38 cellular contexts compared by ENCODE assay signal in genomic region chr12:69766260-69766659, GRCh38. TPM values are rescaled to one million over a fixed set of nuclear protein-coding genes. Genes with fewer than 3 reads are reported as not detected.
"Had no signal": no experiment of that assay in that cellular context is flagged by ENCODE, and none has a peak within 500 bp of the region (broad histone marks: within the 10 kb centered on the region; RNA-seq: fewer than 3 reads in every experiment).

No MANE protein-coding gene starts in this region.

- H3K27ac ChIP-seq: adrenal gland, body of pancreas, brain microvascular endothelial cell, cardiac muscle cell, VCaP had no signal

- DNase-seq: activated B cell treated with CpG ODN at 0.5 μM for 24 hours; activated CD4-positive, alpha-beta memory T cell treated with anti-CD3 and anti-CD28 coated beads for 36 hours; activated CD4-positive, alpha-beta T cell treated with anti-CD3 and anti-CD28 coated beads for 4 hours; activated CD4-positive, alpha-beta T cell treated with anti-CD3 and anti-CD28 coated beads, Interleukin-2, amount 10 ng/mL, durations not matched to agents 24 days and 14 days; activated CD4-positive, alpha-beta T cell treated with anti-CD3 and anti-CD28 coated beads, Interleukin-2, amount 50 U/mL, for 1 hour; activated CD4-positive, alpha-beta T cell treated with anti-CD3 and anti-CD28 coated beads, Interleukin-2, amount 50 U/mL, for 4 hours; activated CD4-positive, CD25-positive, alpha-beta regulatory T cell treated with anti-CD3 and anti-CD28 coated beads, Interleukin-2, amount 50 U/mL, for 72 hours; activated CD8-positive, alpha-beta memory T cell treated with anti-CD3 and anti-CD28 coated beads, Interleukin-2, amount 50 U/mL, for 4 hours; activated CD8-positive, alpha-beta T cell treated with anti-CD3 and anti-CD28 coated beads for 36 hours; activated effector memory CD4-positive, alpha-beta T cell treated with anti-CD3 and anti-CD28 coated beads, Interleukin-2, amount 50 U/mL, for 16 hours; activated gamma-delta T cell treated with Interleukin-2 at 50 U/mL for 16 hours; activated naive CD4-positive, alpha-beta T cell; activated naive CD4-positive, alpha-beta T cell treated with anti-CD3 and anti-CD28 coated beads for 36 hours; activated naive CD4-positive, alpha-beta T cell treated with anti-CD3 and anti-CD28 coated beads, Interleukin-2, amount 50 U/mL, for 16 hours; activated naive CD8-positive, alpha-beta T cell treated with anti-CD3 and anti-CD28 coated beads for 36 hours; activated T-cell treated with anti-CD3 and anti-CD28 coated beads for 4 hours; activated T-cell treated with anti-CD3 and anti-CD28 coated beads, Interleukin-2, amount 50 U/mL, for 1 hour; activated T-cell treated with anti-CD3 and anti-CD28 coated beads, Interleukin-2, amount 50 U/mL, for 4 hours; activated T-cell treated with anti-CD3 and anti-CD28 coated beads, Interleukin-2, amount 50 U/mL, for 72 hours; adrenal gland; amniotic stem cell; aorta; body of pancreas; brain microvascular endothelial cell; caudate nucleus; cerebellar nuclear complex; T-helper 1 cell; T-helper 2 cell; T-helper 9 cell had no signal

- H3K4me1 ChIP-seq: adrenal gland, body of pancreas had no signal

- H3K27ac Mint-ChIP-seq: activated B cell treated with CpG ODN at 0.5 μM for 24 hours; activated CD4-positive, alpha-beta memory T cell treated with anti-CD3 and anti-CD28 coated beads for 36 hours; activated CD4-positive, alpha-beta T cell treated with anti-CD3 and anti-CD28 coated beads, Interleukin-2, amount 10 ng/mL, durations not matched to agents 24 days and 14 days; activated CD8-positive, alpha-beta T cell treated with anti-CD3 and anti-CD28 coated beads for 36 hours; activated naive CD4-positive, alpha-beta T cell treated with anti-CD3 and anti-CD28 coated beads for 36 hours; activated naive CD8-positive, alpha-beta T cell treated with anti-CD3 and anti-CD28 coated beads for 36 hours; activated T-cell treated with anti-CD3 and anti-CD28 coated beads, Interleukin-2, amount 50 U/mL, for 72 hours; activated T-helper 1 cell treated with anti-CD3 and anti-CD28 coated beads, Interleukin-12 subunit alpha, Interleukin-12 subunit beta, Interleukin-2, Interleukin-4 antibody, amounts not matched to agents 30 ng/mL and 10 ng/mL and 1 ng/mL, durations not matched to agents 14 hours and 24 hours and 36 hours; activated T-helper 17 cell treated with anti-CD3 and anti-CD28 coated beads, Interleukin-2, amount 50 U/mL, for 72 hours; T-helper 1 cell treated with Interleukin-12 subunit alpha and Interleukin-12 subunit beta and Interleukin-4 antibody, amounts not matched to agents 30 μg/mL and 1 μg/mL, for 36 hours; T-helper 2 cell treated with Interferon-gamma antibody and Interleukin-4, amounts not matched to agents 5 μg/mL and 100 μg/mL, for 36 hours had no signal

- H3K27me3 ChIP-seq: adrenal gland, body of pancreas, brain microvascular endothelial cell, cardiac muscle cell had no signal

- H3K4me3 Mint-ChIP-seq: activated B cell treated with CpG ODN at 0.5 μM for 24 hours; activated CD4-positive, alpha-beta memory T cell treated with anti-CD3 and anti-CD28 coated beads for 36 hours; activated CD4-positive, alpha-beta T cell treated with anti-CD3 and anti-CD28 coated beads, Interleukin-2, amount 10 ng/mL, durations not matched to agents 24 days and 14 days; activated CD8-positive, alpha-beta T cell treated with anti-CD3 and anti-CD28 coated beads for 36 hours; activated naive CD4-positive, alpha-beta T cell treated with anti-CD3 and anti-CD28 coated beads for 36 hours; activated naive CD8-positive, alpha-beta T cell treated with anti-CD3 and anti-CD28 coated beads for 36 hours; activated T-cell treated with anti-CD3 and anti-CD28 coated beads, Interleukin-2, amount 50 U/mL, for 4 hours; activated T-cell treated with anti-CD3 and anti-CD28 coated beads, Interleukin-2, amount 50 U/mL, for 72 hours; activated T-helper 1 cell treated with anti-CD3 and anti-CD28 coated beads, Interleukin-12 subunit alpha, Interleukin-12 subunit beta, Interleukin-2, Interleukin-4 antibody, amounts not matched to agents 30 ng/mL and 10 ng/mL and 1 ng/mL, durations not matched to agents 14 hours and 24 hours and 36 hours; activated T-helper 17 cell treated with anti-CD3 and anti-CD28 coated beads, Interleukin-2, amount 50 U/mL, for 72 hours; central memory CD8-positive, alpha-beta T cell; T-helper 1 cell treated with Interleukin-12 subunit alpha and Interleukin-12 subunit beta and Interleukin-4 antibody, amounts not matched to agents 30 μg/mL and 1 μg/mL, for 36 hours; T-helper 2 cell treated with Interferon-gamma antibody and Interleukin-4, amounts not matched to agents 5 μg/mL and 100 μg/mL, for 36 hours had no signal

- H3K27me3 Mint-ChIP-seq: activated B cell treated with CpG ODN at 0.5 μM for 24 hours; activated CD4-positive, alpha-beta memory T cell treated with anti-CD3 and anti-CD28 coated beads for 36 hours; activated CD4-positive, alpha-beta T cell treated with anti-CD3 and anti-CD28 coated beads, Interleukin-2, amount 10 ng/mL, durations not matched to agents 24 days and 14 days; activated CD8-positive, alpha-beta T cell treated with anti-CD3 and anti-CD28 coated beads for 36 hours; activated naive CD8-positive, alpha-beta T cell treated with anti-CD3 and anti-CD28 coated beads for 36 hours; activated T-helper 17 cell treated with anti-CD3 and anti-CD28 coated beads, Interleukin-2, amount 50 U/mL, for 72 hours; central memory CD8-positive, alpha-beta T cell had no signal

- ATAC-seq: activated CD8-positive, alpha-beta T cell treated with anti-CD3 and anti-CD28 coated beads for 36 hours; activated naive CD4-positive, alpha-beta T cell treated with anti-CD3 and anti-CD28 coated beads, Interleukin-2, amount 50 U/mL, for 72 hours; activated T-cell treated with anti-CD3 and anti-CD28 coated beads, Interleukin-2, amount 50 U/mL, for 4 hours; activated T-cell treated with anti-CD3 and anti-CD28 coated beads, Interleukin-2, amount 50 U/mL, for 72 hours; activated T-helper 17 cell treated with anti-CD3 and anti-CD28 coated beads, Interleukin-2, amount 50 U/mL, for 72 hours; body of pancreas had no signal

- H3K4me3 ChIP-seq: adrenal gland, body of pancreas, cardiac muscle cell had no signal

- H3K36me3 ChIP-seq: adrenal gland, brain microvascular endothelial cell had no signal

- H3K4me1 Mint-ChIP-seq: activated B cell treated with CpG ODN at 0.5 μM for 24 hours; activated CD4-positive, alpha-beta T cell treated with anti-CD3 and anti-CD28 coated beads, Interleukin-2, amount 10 ng/mL, durations not matched to agents 24 days and 14 days; central memory CD8-positive, alpha-beta T cell had no signal

RNA-seq across cellular contexts. Expression of gene MYRFL, which starts 58.8 kb away (rescaled TPM):
- total RNA-seq: activated B cell treated with CpG ODN at 0.5 μM for 24 hours; activated CD4-positive, alpha-beta memory T cell treated with anti-CD3 and anti-CD28 coated beads for 36 hours; activated CD4-positive, alpha-beta T cell treated with anti-CD3 and anti-CD28 coated beads, Interleukin-2, amount 10 ng/mL, durations not matched to agents 24 days and 14 days; activated CD8-positive, alpha-beta memory T cell treated with anti-CD3 and anti-CD28 coated beads for 36 hours; activated CD8-positive, alpha-beta T cell treated with anti-CD3 and anti-CD28 coated beads for 36 hours; activated naive CD4-positive, alpha-beta T cell treated with anti-CD3 and anti-CD28 coated beads for 36 hours; activated naive CD4-positive, alpha-beta T cell treated with anti-CD3 and anti-CD28 coated beads, Interleukin-2, amount 50 U/mL, for 72 hours; activated naive CD8-positive, alpha-beta T cell treated with anti-CD3 and anti-CD28 coated beads for 36 hours; activated T-cell treated with anti-CD3 and anti-CD28 coated beads, Interleukin-2, amount 50 U/mL, for 4 hours; activated T-helper 1 cell treated with anti-CD3 and anti-CD28 coated beads, Interleukin-12 subunit alpha, Interleukin-12 subunit beta, Interleukin-2, Interleukin-4 antibody, amounts not matched to agents 30 ng/mL and 10 ng/mL and 1 ng/mL, durations not matched to agents 14 hours and 24 hours and 36 hours had no signal
